ENCODE assay signal across 8 cellular contexts in genomic region chr6:10146723-10147451, GRCh38.
DNase-seq lines count a peak whose midpoint lies in the region; ATAC-seq and TF ChIP-seq lines count a peak whose summit lies in the region.

No MANE protein-coding gene starts in this region.

- H3K9me3 Mint-ChIP-seq in activated CD4-positive, alpha-beta memory T cell treated with anti-CD3 and anti-CD28 coated beads, Interleukin-2, amount 10 ng/mL, durations not matched to agents 7 days and 5 days = no peaks in the 10 kb centered on the region

- DNase-seq in heart right ventricle = peak in 1 of 2 donors; percentile 4
- DNase-seq in Right ventricle myocardium superior = no peak
- no peak for DNase-seq in HFF-Myc (ENCODE audit: extremely low read depth, low read depth)
- DNase-seq in M059J (ENCODE audit: low read depth) = peak; percentile 81
- no peak for DNase-seq in activated CD4-positive, alpha-beta memory T cell treated with anti-CD3 and anti-CD28 coated beads, Interleukin-2, amount 10 ng/mL, durations not matched to agents 7 days and 5 days
- no peak for DNase-seq in right cardiac atrium
- DNase-seq in GDM1 (lab: John Stamatoyannopoulos, UW) = no peak

- H3K9me3 ChIP-seq in heart right ventricle = no peaks in the 10 kb centered on the region
- no peaks in the 10 kb centered on the region for H3K9me3 ChIP-seq in right cardiac atrium (ENCODE audit: control insufficient read depth, low read length)
- no peaks in the 10 kb centered on the region for H3K9me3 ChIP-seq in skeletal muscle tissue (ENCODE audit: control insufficient read depth in 3 of 3, low read length in 3 of 3)

- H3K4me1 ChIP-seq in heart right ventricle = no peaks in the 10 kb centered on the region
- no peaks in the 10 kb centered on the region for H3K4me1 ChIP-seq in right cardiac atrium (ENCODE audit: control insufficient read depth, insufficient read depth, low read length)
- H3K4me1 ChIP-seq in skeletal muscle tissue (ENCODE audit: control insufficient read depth in 3 of 3, insufficient read depth in 3 of 3, low read length in 3 of 3) = no peaks in the 10 kb centered on the region

- no peak overlapping the region for H3K27ac Mint-ChIP-seq in activated CD4-positive, alpha-beta memory T cell treated with anti-CD3 and anti-CD28 coated beads, Interleukin-2, amount 10 ng/mL, durations not matched to agents 7 days and 5 days

- CTCF ChIA-PET in activated CD4-positive, alpha-beta memory T cell treated with anti-CD3 and anti-CD28 coated beads, Interleukin-2, amount 10 ng/mL, durations not matched to agents 7 days and 5 days (lab: Charles Lee) = no interaction called here

- POLR2A ChIA-PET in activated CD4-positive, alpha-beta memory T cell treated with anti-CD3 and anti-CD28 coated beads, Interleukin-2, amount 10 ng/mL, durations not matched to agents 7 days and 5 days (lab: Charles Lee) = no interaction called here

- H3K36me3 ChIP-seq in heart right ventricle (no peaks in the 10 kb centered on the region), skeletal muscle tissue (ENCODE audit: control insufficient read depth in 3 of 3, insufficient read depth in 3 of 3, low read length in 3 of 3) (no peaks in the 10 kb centered on the region)

- no peaks in the 10 kb centered on the region for H3K27me3 Mint-ChIP-seq in activated CD4-positive, alpha-beta memory T cell treated with anti-CD3 and anti-CD28 coated beads, Interleukin-2, amount 10 ng/mL, durations not matched to agents 7 days and 5 days

- WGBS in heart right ventricle, 2 donors = 34 to 56% methylated on average over 5 of the region's 5 CpGs
- WGBS in right cardiac atrium = 32% methylated on average over 5 of the region's 5 CpGs

- H3K27me3 ChIP-seq in heart right ventricle (peaks cover 0 to 38% (median 5%) of the 10 kb centered on the region in 7 donors), right cardiac atrium (ENCODE audit: control insufficient read depth, insufficient read depth) (no peaks in the 10 kb centered on the region), skeletal muscle tissue (ENCODE audit: control insufficient read depth in 3 of 3, insufficient read depth in 3 of 3, low read length in 3 of 3) (peaks cover 0 to 4% (median 0%) of the 10 kb centered on the region in 3 donors)

- H3K4me3 ChIP-seq in heart right ventricle (peak overlapping the region in 6 of 10 donors; percentile 9 to 42 (median 32)), HFF-Myc (replicated peaks; ENCODE audit: low read depth, low read length) (peak overlapping the region; percentile 35), right cardiac atrium (ENCODE audit: low read length) (peak overlapping the region; percentile 55), skeletal muscle tissue (ENCODE audit: low read length in 3 of 3) (peak overlapping the region in 2 of 3 donors; percentile 27 to 47)

- intact Hi-C loops in heart right ventricle (cut with DNase I) (no loop called here), Right ventricle myocardium superior (cut with DNase I) (no loop called here), right cardiac atrium (cut with DNase I) (no loop called here)

- no peak overlapping the region for H3K9ac ChIP-seq in skeletal muscle tissue (ENCODE audit: low read depth in 1 of 3, low read length in 3 of 3)

- no peaks in the 10 kb centered on the region for H3K36me3 Mint-ChIP-seq in activated CD4-positive, alpha-beta memory T cell treated with anti-CD3 and anti-CD28 coated beads, Interleukin-2, amount 10 ng/mL, durations not matched to agents 7 days and 5 days (ENCODE audit: low read depth)

- H3K27ac ChIP-seq in heart right ventricle (no peak overlapping the region), right cardiac atrium (ENCODE audit: low read length) (no peak overlapping the region), skeletal muscle tissue (ENCODE audit: low read depth, low read length) (no peak overlapping the region)

- TF ChIP-seq CTCF in heart right ventricle (IDR thresholded peaks at IDR 0.05) = no peak
- no peak for TF ChIP-seq CTCF in HFF-Myc (IDR thresholded peaks at IDR 0.05; ENCODE audit: low read depth, low read length, missing control alignments)

- no peaks in the 10 kb centered on the region for H3K4me1 Mint-ChIP-seq in activated CD4-positive, alpha-beta memory T cell treated with anti-CD3 and anti-CD28 coated beads, Interleukin-2, amount 10 ng/mL, durations not matched to agents 7 days and 5 days

- ATAC-seq in heart right ventricle (peak in 1 of 8 donors; percentile 49), Right ventricle myocardium superior (ENCODE audit: poor library complexity) (no peak), right cardiac atrium (peak; percentile 55 to 57)

- H3K4me3 Mint-ChIP-seq in activated CD4-positive, alpha-beta memory T cell treated with anti-CD3 and anti-CD28 coated beads, Interleukin-2, amount 10 ng/mL, durations not matched to agents 7 days and 5 days = peak overlapping the region; percentile 35
